ENCODE assay signal across 12 cellular contexts in the genomic region with DNA sequence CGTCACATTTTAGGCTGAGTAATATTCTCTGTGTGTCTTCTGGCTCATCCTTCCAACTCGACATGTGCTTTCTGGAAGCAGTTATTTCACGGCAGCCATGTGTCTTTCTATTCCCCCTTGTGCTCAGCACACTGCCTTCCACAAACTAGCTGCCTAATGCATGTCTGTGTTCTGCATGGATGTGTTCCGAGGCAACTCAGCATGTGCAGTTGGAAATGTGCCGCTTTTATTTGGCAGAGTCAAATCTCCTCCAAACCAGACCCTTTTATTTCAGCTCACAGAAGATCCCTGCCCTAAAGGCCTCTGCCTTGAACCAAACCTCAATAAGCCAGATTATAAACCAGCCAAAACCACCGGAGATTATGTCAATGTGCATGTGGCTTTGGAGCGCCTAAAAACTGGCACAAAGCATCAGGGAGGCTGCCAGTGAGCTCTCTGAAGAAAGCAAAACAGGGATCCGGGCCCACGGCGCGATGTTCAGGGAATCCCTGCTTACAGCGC.
DNase-seq lines count a peak whose midpoint lies in the region; ATAC-seq and TF ChIP-seq lines count a peak whose summit lies in the region.
"Had no signal": no experiment of that assay in that cellular context is flagged by ENCODE, and none has a peak within 500 bp of the region (broad histone marks: within the 10 kb centered on the region; RNA-seq: fewer than 3 reads in every experiment).

No MANE protein-coding gene starts in this region.

- H3K4me1 ChIP-seq in OCI-LY1 (ENCODE audit: insufficient read depth, low read length, severe bottlenecking) (peaks cover 37% of the 10 kb centered on the region), thoracic aorta (ENCODE audit: control insufficient read depth in 1 of 2, low read depth in 2 of 2) (peaks cover 13 to 61% of the 10 kb centered on the region in 2 donors)

- no peak overlapping the region for H3K27ac Mint-ChIP-seq in memory B cell

- peak; percentile 76 for DNase-seq in coronary artery (ENCODE audit: low spot score)
- DNase-seq in memory B cell (ENCODE audit: low spot score in 2 of 2), result no peak
- DNase-seq in thoracic aorta (ENCODE audit: low spot score), result no peak
- no peak for DNase-seq in GM19240 (ENCODE audit: insufficient read length, low spot score)
- no peak for DNase-seq in activated naive CD4-positive, alpha-beta T cell treated with Interleukin-2 at 50 U/mL for 16 hours
- DNase-seq: effector memory CD4-positive, alpha-beta T cell; NCI-H1436; NCI-H510A treated with DMSO at 0.1 percent for 48 hours had no signal

- TF ChIP-seq CTCF in OCI-LY1 (IDR thresholded peaks at IDR 0.05; ENCODE audit: low read length) (no peak), coronary artery (IDR thresholded peaks at IDR 0.05) (no peak), thoracic aorta (IDR thresholded peaks at IDR 0.05) (no peak)

- H3K79me2 ChIP-seq in OCI-LY1 (ENCODE audit: insufficient read depth, low read length), result no peaks in the 10 kb centered on the region

- H3F3A ChIP-seq in OCI-LY1 (ENCODE audit: insufficient read depth, low read length), result no peaks in the 10 kb centered on the region

- H3K9me2 ChIP-seq in OCI-LY1 (ENCODE audit: low read depth, low read length), result no peaks in the 10 kb centered on the region

- peak overlapping the region; percentile 51 for H3K4me2 ChIP-seq in OCI-LY1 (ENCODE audit: low read length)

- H3K9me3 Mint-ChIP-seq in memory B cell, result no peaks in the 10 kb centered on the region

- H4K20me1 ChIP-seq in OCI-LY1 (ENCODE audit: insufficient read depth, low read length), result no peaks in the 10 kb centered on the region

- H3K36me3 ChIP-seq in OCI-LY1 (ENCODE audit: insufficient read depth, low read length) (no peaks in the 10 kb centered on the region), thoracic aorta (no peaks in the 10 kb centered on the region)

- peaks cover 11% of the 10 kb centered on the region for H3K4me1 Mint-ChIP-seq in memory B cell

- peak overlapping the region; percentile 9 for H3K4me3 Mint-ChIP-seq in memory B cell

- H2AFZ ChIP-seq in OCI-LY1 (ENCODE audit: low read length), result 0 out of 2 replicates have a peak overlapping the region, but pooled peaks have one; percentile 1

- peak overlapping the region; percentile 63 for H3K27ac ChIP-seq in OCI-LY1 (ENCODE audit: low read depth, low read length, poor library complexity, severe bottlenecking)
- peak overlapping the region; percentile 42 to 75 for H3K27ac ChIP-seq in coronary artery
- H3K27ac ChIP-seq in thoracic aorta, result peak overlapping the region; percentile 66 to 70
- H3K27ac ChIP-seq: RWPE1 had no signal

- H3K27me3 Mint-ChIP-seq in memory B cell, result peaks cover 2% of the 10 kb centered on the region

- ATAC-seq in memory B cell (ENCODE audit: low read depth) (no peak), thoracic aorta (ENCODE audit: insufficient number of reproducible peaks, low FRiP score, low read depth) (no peak), HG02973 (IDR thresholded peaks at IDR 0.05; ENCODE audit: unreplicated experiment) (no peak)
- ATAC-seq: HCT116 had no signal

- H3K4me3 ChIP-seq in OCI-LY1 (ENCODE audit: low read depth, low read length, poor library complexity, severe bottlenecking) (peak overlapping the region; percentile 13), coronary artery (no peak overlapping the region), thoracic aorta (peak overlapping the region; percentile 54)

- H3K27me3 ChIP-seq in OCI-LY1 (ENCODE audit: insufficient read depth, low read length), result no peaks in the 10 kb centered on the region
- no peaks in the 10 kb centered on the region for H3K27me3 ChIP-seq in thoracic aorta (replicated peaks; ENCODE audit: insufficient read depth)

- H3K9me3 ChIP-seq in OCI-LY1 (ENCODE audit: low read length), result no peaks in the 10 kb centered on the region
- no peaks in the 10 kb centered on the region for H3K9me3 ChIP-seq in thoracic aorta

- peaks cover 2% of the 10 kb centered on the region for H3K36me3 Mint-ChIP-seq in memory B cell

- peak overlapping the region; percentile 5; the same call in 1 of the 2 replicates for H3K9ac ChIP-seq in OCI-LY1 (ENCODE audit: low read length)
